ENCODE assay signal across 17 cellular contexts in genomic region chr20:60658661-60659060, GRCh38.
DNase-seq lines count a peak whose midpoint lies in the region; ATAC-seq, FAIRE-seq and TF ChIP-seq lines count a peak whose summit lies in the region.
"Had no signal": no experiment of that assay in that cellular context is flagged by ENCODE, and none has a peak within 500 bp of the region (broad histone marks: within the 10 kb centered on the region; RNA-seq: fewer than 3 reads in every experiment).

No MANE protein-coding gene starts in this region.

- DNase-seq in ELF-1 (ENCODE audit: low read depth, low spot score) (peak; percentile 40), HTR-8/SVneo (ENCODE audit: insufficient read length, low spot score) (no peak), iPS-NIHi11 (ENCODE audit: low spot score) (peak; percentile 26), neural crest cell (ENCODE audit: low read depth, low spot score) (peak; percentile 3), frontal cortex (ENCODE audit: low spot score in 2 of 2) (no peak), UCSD-AML1 (lab: John Stamatoyannopoulos, UW; ENCODE audit: unreplicated experiment) (no peak), NCI-H2171 treated with DMSO at 0.1 percent for 48 hours (lab: John Stamatoyannopoulos, UW) (no peak)
- DNase-seq: 8988T; CD4-positive, alpha-beta memory T cell; DMS153; DMS79; GF-D8; IMR-90 had no signal

- no peak overlapping the region for H3K4me3 Mint-ChIP-seq in neural crest cell
- H3K4me3 Mint-ChIP-seq: CD14-positive monocyte; CD4-positive, alpha-beta memory T cell had no signal

- no peak for ATAC-seq in HG03039 (IDR thresholded peaks at IDR 0.05; ENCODE audit: unreplicated experiment)
- ATAC-seq: HCT116, K562 had no signal

- H3K9me3 Mint-ChIP-seq in neural crest cell, result peaks cover 11% of the 10 kb centered on the region

- H3K36me3 Mint-ChIP-seq in neural crest cell (ENCODE audit: low read depth), result no peaks in the 10 kb centered on the region
- H3K36me3 Mint-ChIP-seq: CD14-positive monocyte; CD4-positive, alpha-beta memory T cell had no signal

- no peak for TF ChIP-seq CTCF in neural crest cell (conservative IDR thresholded peaks at IDR 0.05)

- peaks cover 23% of the 10 kb centered on the region for H3K4me1 Mint-ChIP-seq in neural crest cell
- H3K4me1 Mint-ChIP-seq: CD4-positive, alpha-beta memory T cell had no signal

- no peak overlapping the region for H3K27ac Mint-ChIP-seq in neural crest cell (ENCODE audit: unreplicated experiment)
- H3K27ac Mint-ChIP-seq: CD14-positive monocyte; CD4-positive, alpha-beta memory T cell had no signal

- peak; percentile 54 for FAIRE-seq in HTR-8/SVneo (lab: Jason Lieb, UNC)
- FAIRE-seq in frontal cortex (lab: Jason Lieb, UNC), result no peak
- FAIRE-seq: K562 had no signal

- H3K27me3 Mint-ChIP-seq in neural crest cell (ENCODE audit: low read depth), result no peaks in the 10 kb centered on the region

Comparison
In these comparisons a context has a peak if more than half of its experiments do, and no peak if none do; other contexts are left out.
1. DNase-seq: peak in ELF-1 (single experiment), iPS-NIHi11 (single experiment) and neural crest cell (single experiment); none in HTR-8/SVneo (single experiment), frontal cortex (0 of 2), UCSD-AML1 (single experiment) and NCI-H2171 treated with DMSO at 0.1 percent for 48 hours (single experiment).